ENCODE assay signal across 1 cellular context in genomic region chr12:55484284-55484683, GRCh38.
TF ChIP-seq lines count a peak whose summit lies in the region.
"Not testable (repeated sequence)": the region's sequence is repeated elsewhere in the genome, so short reads cannot be mapped to it uniquely, and the experiment has no call there.

No MANE protein-coding gene starts in this region.

TF ChIP-seq in HepG2, 621 proteins besides CTCF, POLR2A, EP300 and RAD21:
- TF ChIP-seq ZMYM4 (CRISPR knock-in tag; IDR thresholded peaks at IDR 0.05): peak; percentile 61; the same call in 1 of the 2 replicates
- not testable (repeated sequence) for TF ChIP-seq FOXA1, SOX13 (IDR thresholded peaks at IDR 0.05)
- TF ChIP-seq FOXA1 (CRISPR knock-in tag; IDR thresholded peaks at IDR 0.05): peak; percentile 89
- TF ChIP-seq PAXIP1 (CRISPR knock-in tag; conservative IDR thresholded peaks at IDR 0.05): 0 out of 2 replicates have a peak, but pooled peaks have one; percentile 22
- peak in 1 of 2 experiments; percentile 19; a peak in 1 of 4 replicates for TF ChIP-seq SOX13 (CRISPR knock-in tag; conservative IDR thresholded peaks at IDR 0.05 in 1 of 2, IDR thresholded peaks at IDR 0.05 in 1 of 2)
- TF ChIP-seq MTA1 (CRISPR knock-in tag; IDR thresholded peaks at IDR 0.05; ENCODE audit: borderline replicate concordance): peak; percentile 44; the same call in 1 of the 2 replicates
- TF ChIP-seq ZNF687 (CRISPR knock-in tag; IDR thresholded peaks at IDR 0.05): peak; percentile 26; the same call in 1 of the 2 replicates
- TF ChIP-seq ZNF281 (CRISPR knock-in tag; IDR thresholded peaks at IDR 0.05; ENCODE audit: borderline replicate concordance): peak; percentile 94
- peak; percentile 75 for TF ChIP-seq FOXA3 (CRISPR knock-in tag; IDR thresholded peaks at IDR 0.05)
- peak; percentile 24; the same call in 1 of the 2 replicates for TF ChIP-seq ZNF574 (CRISPR knock-in tag; IDR thresholded peaks at IDR 0.05)
- TF ChIP-seq ZNF788 (CRISPR knock-in tag; IDR thresholded peaks at IDR 0.05; ENCODE audit: borderline replicate concordance): 0 out of 2 replicates have a peak, but pooled peaks have one; percentile 24
- peak; percentile 50; the same call in 1 of the 2 replicates for TF ChIP-seq ARID5B (CRISPR knock-in tag; IDR thresholded peaks at IDR 0.05)
- TF ChIP-seq HOXA3 (CRISPR knock-in tag; IDR thresholded peaks at IDR 0.05): peak; percentile 63
- TF ChIP-seq SALL1 (CRISPR knock-in tag; IDR thresholded peaks at IDR 0.05): peak; percentile 27; the same call in 1 of the 2 replicates
